ENCODE assay signal across 31 cellular contexts in the genomic region with DNA sequence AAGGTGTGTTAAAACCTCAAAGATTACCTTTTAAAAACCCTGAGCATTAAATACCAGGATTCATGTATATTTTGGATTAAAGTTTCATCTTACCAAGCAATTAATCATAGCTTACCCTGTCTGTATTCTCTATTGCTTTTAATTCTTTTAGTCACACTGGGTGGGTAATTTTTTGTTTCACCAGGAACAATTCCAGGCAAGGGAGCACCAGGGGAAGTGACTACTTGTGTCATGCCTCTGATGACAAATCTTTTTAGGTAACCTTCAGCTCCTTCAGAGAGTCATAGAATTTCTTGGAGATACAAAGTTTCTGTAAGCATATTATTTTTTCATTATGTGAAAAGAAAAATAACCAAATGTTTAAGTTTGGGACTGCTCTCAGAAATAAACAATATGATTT. TPM values are rescaled to one million over a fixed set of nuclear protein-coding genes. Genes with fewer than 3 reads are reported as not detected.
A peak's percentile ranks its signal among the peaks of the same experiment; 100 is the strongest.
DNase-seq lines count a peak whose midpoint lies in the region; ATAC-seq and TF ChIP-seq lines count a peak whose summit lies in the region.
"Had no signal": no experiment of that assay in that cellular context is flagged by ENCODE, and none has a peak within 500 bp of the region (broad histone marks: within the 10 kb centered on the region; RNA-seq: fewer than 3 reads in every experiment).

No MANE protein-coding gene starts in this region.

- peaks cover 77% of the 10 kb centered on the region for H3K27me3 Mint-ChIP-seq in progenitor cell of endocrine pancreas
- H3K27me3 Mint-ChIP-seq: activated T-cell treated with anti-CD3 and anti-CD28 coated beads, Interleukin-2, amount 50 U/mL, for 24 hours; stimulated activated memory B cell treated with anti-CD40 and anti-IgM and Interleukin-4, amounts not matched to agents 10 μg/mL and 1 μg/mL and 100 μg/mL, for 72 hours had no signal

- no peak overlapping the region for H3K4ac ChIP-seq in mesenchymal stem cell (ENCODE audit: low read depth in 1 of 2, low read length in 2 of 2)

- H3K27ac ChIP-seq in PC-3 (ENCODE audit: low read length) (peak overlapping the region; percentile 59), mesenchymal stem cell (ENCODE audit: low read length, poor library complexity, severe bottlenecking) (no peak overlapping the region)
- H3K27ac ChIP-seq: adrenal gland, esophagus muscularis mucosa, gastroesophageal sphincter had no signal

- H3K79me2 ChIP-seq in PC-3 (ENCODE audit: low read length): no peaks in the 10 kb centered on the region

- H4K8ac ChIP-seq in mesenchymal stem cell (ENCODE audit: low read length): no peak overlapping the region

- no peak overlapping the region for H2BK5ac ChIP-seq in mesenchymal stem cell (ENCODE audit: low read depth, low read length, poor library complexity, severe bottlenecking)

- DNase-seq in EL (peak; percentile 19), PC-3 (peak; percentile 31), dermis blood vessel endothelial cell (peak; percentile 37), mesenchymal stem cell (no peak), progenitor cell of endocrine pancreas (ENCODE audit: low spot score, unreplicated experiment) (no peak), left ventricle myocardium superior (no peak)
- DNase-seq in activated effector memory CD4-positive, alpha-beta T cell treated with anti-CD3 and anti-CD28 coated beads, Interleukin-2, amount 50 U/mL, for 16 hours: no peak
- DNase-seq in stimulated activated CD4-positive, alpha-beta T cell treated with anti-CD3 and anti-CD28 coated beads, Interleukin-2, amount 100 ng/mL, for 24 hours: no peak
- DNase-seq: activated CD4-positive, alpha-beta T cell treated with anti-CD3 and anti-CD28 coated beads, Interleukin-2, amount 10 ng/mL, durations not matched to agents 24 days and 14 days; activated naive CD4-positive, alpha-beta T cell; activated T-cell treated with anti-CD3 and anti-CD28 coated beads, Interleukin-2, amount 50 U/mL, for 24 hours; adrenal gland; effector CD8-positive, alpha-beta T cell; hippocampal formation; NCI-H1417 treated with DMSO at 0.1 percent for 48 hours; NCI-H2107; NCI-H446; NCI-H82; SHP77; stimulated activated CD4-positive, alpha-beta T cell treated with anti-CD3 and anti-CD28 coated beads, Interleukin-4, amount 100 ng/mL, for 4 hours; T-helper 9 cell had no signal

- H3K9me3 ChIP-seq in PC-3 (ENCODE audit: low read length) (no peaks in the 10 kb centered on the region), mesenchymal stem cell (ENCODE audit: control insufficient read depth, low read length) (no peaks in the 10 kb centered on the region)
- H3K9me3 ChIP-seq: adrenal gland, esophagus muscularis mucosa, gastroesophageal sphincter, HAP-1, MG63 had no signal

- TF ChIP-seq CTCF in PC-3 (conservative IDR thresholded peaks at IDR 0.05; ENCODE audit: low read depth, low read length) (no peak), progenitor cell of endocrine pancreas (IDR thresholded peaks at IDR 0.05; ENCODE audit: unreplicated experiment) (no peak)

- H2AFZ ChIP-seq in PC-3 (ENCODE audit: low read length) (no peak overlapping the region), mesenchymal stem cell (ENCODE audit: low read depth, low read length) (no peak overlapping the region)

- intact Hi-C loops in PC-3 (cut with micrococcal nuclease) (no loop called here), left ventricle myocardium superior (cut with micrococcal nuclease) (no loop called here)

- H3K14ac ChIP-seq in mesenchymal stem cell (ENCODE audit: low read length in 2 of 2): no peak overlapping the region

- H3K4me3 ChIP-seq in PC-3 (ENCODE audit: low read length) (no peak overlapping the region), mesenchymal stem cell (ENCODE audit: insufficient read depth in 1 of 2, low read depth in 1 of 2, low read length in 2 of 2) (no peak overlapping the region)
- H3K4me3 ChIP-seq: adrenal gland, esophagus muscularis mucosa, gastroesophageal sphincter, HAP-1, K562, MG63 had no signal

- H3K27me3 ChIP-seq in PC-3 (ENCODE audit: low read length) (no peaks in the 10 kb centered on the region), mesenchymal stem cell (ENCODE audit: control insufficient read depth in 1 of 2, insufficient read depth in 1 of 2, low read length in 2 of 2) (no peaks in the 10 kb centered on the region)
- H3K27me3 ChIP-seq: adrenal gland, esophagus muscularis mucosa, gastroesophageal sphincter, MG63 had no signal

- no peak overlapping the region for H3K18ac ChIP-seq in mesenchymal stem cell (ENCODE audit: low read depth in 1 of 2, low read length in 2 of 2)

- H3K36me3 ChIP-seq in PC-3 (ENCODE audit: low read depth, low read length) (no peaks in the 10 kb centered on the region), mesenchymal stem cell (ENCODE audit: control insufficient read depth in 1 of 2, insufficient read depth in 2 of 2, low read depth in 1 of 2, low read length in 2 of 2) (no peaks in the 10 kb centered on the region)
- H3K36me3 ChIP-seq: adrenal gland, esophagus muscularis mucosa, gastroesophageal sphincter, HAP-1, MG63 had no signal

- peak; percentile 58 for ATAC-seq in PC-3
- no peak for ATAC-seq in left ventricle myocardium superior
- ATAC-seq: gastroesophageal sphincter; K562; left lobe of liver; sciatic nerve; stimulated activated memory B cell treated with anti-CD40 and anti-IgM and Interleukin-4, amounts not matched to agents 10 μg/mL and 1 μg/mL and 100 μg/mL, for 72 hours had no signal

- H2AK5ac ChIP-seq in mesenchymal stem cell (ENCODE audit: low read length, severe bottlenecking): no peak overlapping the region

- no peaks in the 10 kb centered on the region for H3K4me1 Mint-ChIP-seq in progenitor cell of endocrine pancreas (ENCODE audit: low read depth)
- H3K4me1 Mint-ChIP-seq: CD14-positive monocyte; stimulated activated memory B cell treated with anti-CD40 and anti-IgM and Interleukin-4, amounts not matched to agents 10 μg/mL and 1 μg/mL and 100 μg/mL, for 72 hours had no signal

- POLR2A ChIA-PET in PC-3 (lab: Charles Lee; ENCODE audit: unreplicated experiment): interaction anchor here (0.5 kb wide), 1 partner anchor 35 kb away, joined by 3 read pairs; no protein-coding TSS in a partner anchor

- H2BK120ac ChIP-seq in mesenchymal stem cell (ENCODE audit: low read depth, low read length): no peak overlapping the region

- no peaks in the 10 kb centered on the region for H3F3A ChIP-seq in PC-3 (ENCODE audit: low read length, unreplicated experiment)

- H3K36me3 Mint-ChIP-seq in progenitor cell of endocrine pancreas (ENCODE audit: insufficient read depth): no peaks in the 10 kb centered on the region
- H3K36me3 Mint-ChIP-seq: brain; CD14-positive monocyte; stimulated activated memory B cell treated with anti-CD40 and anti-IgM and Interleukin-4, amounts not matched to agents 10 μg/mL and 1 μg/mL and 100 μg/mL, for 72 hours had no signal

- no TSS peak for BruUV-seq in PC-3 (replicated peaks; lab: Mats Ljungman, UMichigan)

- H3K4me2 ChIP-seq in PC-3 (ENCODE audit: low read length) (0 out of 2 replicates have a peak overlapping the region, but pooled peaks have one; percentile 10), mesenchymal stem cell (ENCODE audit: low read length, poor library complexity, severe bottlenecking) (no peak overlapping the region)

- no peak overlapping the region for H3K4me3 Mint-ChIP-seq in progenitor cell of endocrine pancreas (ENCODE audit: low read depth)
- H3K4me3 Mint-ChIP-seq: activated CD4-positive, alpha-beta T cell treated with anti-CD3 and anti-CD28 coated beads, Interleukin-2, amount 10 ng/mL, durations not matched to agents 24 days and 14 days; activated T-cell treated with anti-CD3 and anti-CD28 coated beads, Interleukin-2, amount 50 U/mL, for 24 hours; brain; CD14-positive monocyte; stimulated activated memory B cell treated with anti-CD40 and anti-IgM and Interleukin-4, amounts not matched to agents 10 μg/mL and 1 μg/mL and 100 μg/mL, for 72 hours had no signal

- H4K20me1 ChIP-seq in PC-3 (ENCODE audit: low read length): no peaks in the 10 kb centered on the region

- H3K79me1 ChIP-seq in mesenchymal stem cell (replicated peaks; ENCODE audit: low read length, poor library complexity, severe bottlenecking): no peaks in the 10 kb centered on the region

- no peak overlapping the region for H3K27ac Mint-ChIP-seq in progenitor cell of endocrine pancreas
- H3K27ac Mint-ChIP-seq: activated CD4-positive, alpha-beta T cell treated with anti-CD3 and anti-CD28 coated beads, Interleukin-2, amount 10 ng/mL, durations not matched to agents 24 days and 14 days; brain; CD14-positive monocyte; stimulated activated memory B cell treated with anti-CD40 and anti-IgM and Interleukin-4, amounts not matched to agents 10 μg/mL and 1 μg/mL and 100 μg/mL, for 72 hours had no signal

- no peaks in the 10 kb centered on the region for H3K9me3 Mint-ChIP-seq in progenitor cell of endocrine pancreas (ENCODE audit: low read depth)
- H3K9me3 Mint-ChIP-seq: activated T-cell treated with anti-CD3 and anti-CD28 coated beads, Interleukin-2, amount 50 U/mL, for 24 hours; brain; stimulated activated memory B cell treated with anti-CD40 and anti-IgM and Interleukin-4, amounts not matched to agents 10 μg/mL and 1 μg/mL and 100 μg/mL, for 72 hours had no signal

- H3K9ac ChIP-seq in PC-3 (ENCODE audit: low read length) (no peak overlapping the region), mesenchymal stem cell (ENCODE audit: low read length) (peak overlapping the region; percentile 77)

- H3K23ac ChIP-seq in mesenchymal stem cell (ENCODE audit: low read length in 2 of 2): no peak overlapping the region

- no peak overlapping the region for H4K91ac ChIP-seq in mesenchymal stem cell (ENCODE audit: low read length)

- no peak overlapping the region for H2BK15ac ChIP-seq in mesenchymal stem cell (ENCODE audit: low read depth, poor library complexity, severe bottlenecking)

- H2BK12ac ChIP-seq in mesenchymal stem cell (ENCODE audit: low read length in 2 of 2): no peak overlapping the region

- CTCF ChIA-PET in PC-3 (lab: Charles Lee): no interaction called here

- no peaks in the 10 kb centered on the region for H3K9me2 ChIP-seq in PC-3 (replicated peaks; ENCODE audit: low read length)

- H3K4me1 ChIP-seq in PC-3 (ENCODE audit: insufficient read depth, low read length) (peaks cover 22% of the 10 kb centered on the region), mesenchymal stem cell (ENCODE audit: control insufficient read depth, insufficient read depth, low read depth, low read length) (no peaks in the 10 kb centered on the region)
- H3K4me1 ChIP-seq: adrenal gland, gastroesophageal sphincter, HAP-1 had no signal

RNA-seq across cellular contexts. Expression of a gene that starts 33.4 kb away (rescaled TPM):
- total RNA-seq in PC-3 (2014; rRNA removed) (176 and 192 TPM in 2 replicates), dermis blood vessel endothelial cell (798 and 1,016 TPM in 2 replicates), progenitor cell of endocrine pancreas (1.1 and 3.1 TPM in 2 replicates), left ventricle myocardium superior (52.1 TPM)
- polyA plus RNA-seq in mesenchymal stem cell (2013, experiment 1 of 2): 429 TPM
- 429 TPM for polyA plus RNA-seq in mesenchymal stem cell (2013, experiment 2 of 2)

Comparison
In these comparisons a context has a peak if more than half of its experiments do, and no peak if none do; other contexts are left out.
1. DNase-seq: peak in EL (single experiment), PC-3 (single experiment) and dermis blood vessel endothelial cell (single experiment); none in mesenchymal stem cell (single experiment), progenitor cell of endocrine pancreas (single experiment), activated effector memory CD4-positive, alpha-beta T cell treated with anti-CD3 and anti-CD28 coated beads, Interleukin-2, amount 50 U/mL, for 16 hours (single experiment), stimulated activated CD4-positive, alpha-beta T cell treated with anti-CD3 and anti-CD28 coated beads, Interleukin-2, amount 100 ng/mL, for 24 hours (0 of 2) and left ventricle myocardium superior (single experiment).
2. RNA of a gene that starts 33.4 kb away (total RNA-seq): 798 to 1,016 TPM in dermis blood vessel endothelial cell, 176 to 192 TPM in PC-3 and 52.1 TPM in left ventricle myocardium superior (single experiment); 1.1 to 3.1 TPM in progenitor cell of endocrine pancreas; every median in the first group is over 10 times any median in the second.